ENCODE assay signal across 14 cellular contexts in the genomic region with DNA sequence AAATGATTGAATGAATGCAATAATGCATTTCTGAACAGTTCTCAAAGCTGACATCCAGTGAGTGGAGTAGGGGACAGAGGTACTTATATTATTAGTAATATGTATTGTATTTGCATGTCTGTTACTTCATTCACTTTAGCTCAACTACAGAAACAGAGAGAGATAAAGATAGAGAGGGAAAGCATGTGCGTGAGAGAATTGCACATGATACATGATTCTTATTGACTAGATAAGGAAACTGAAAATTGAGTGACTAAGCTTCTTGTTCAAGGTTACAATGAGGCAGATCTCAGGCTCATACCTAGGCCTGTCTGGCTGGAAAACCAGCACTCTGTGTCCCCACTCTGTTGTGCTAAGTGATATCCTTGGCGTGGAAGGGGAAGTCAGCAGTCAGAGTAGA.
DNase-seq lines count a peak whose midpoint lies in the region; ATAC-seq and TF ChIP-seq lines count a peak whose summit lies in the region.
"Had no signal": no experiment of that assay in that cellular context is flagged by ENCODE, and none has a peak within 500 bp of the region (broad histone marks: within the 10 kb centered on the region; RNA-seq: fewer than 3 reads in every experiment).

No MANE protein-coding gene starts in this region.

- no peak overlapping the region for H3K4me3 Mint-ChIP-seq in T-helper 2 cell treated with Interferon-gamma antibody and Interleukin-4, amounts not matched to agents 5 μg/mL and 100 μg/mL, for 36 hours
- H3K4me3 Mint-ChIP-seq: T-helper 1 cell treated with Interleukin-12 subunit alpha and Interleukin-12 subunit beta and Interleukin-4 antibody, amounts not matched to agents 30 μg/mL and 1 μg/mL, for 36 hours had no signal

- H3K27me3 Mint-ChIP-seq in T-helper 2 cell treated with Interferon-gamma antibody and Interleukin-4, amounts not matched to agents 5 μg/mL and 100 μg/mL, for 36 hours (ENCODE audit: low read depth): no peaks in the 10 kb centered on the region

- no peaks in the 10 kb centered on the region for H3K4me1 Mint-ChIP-seq in T-helper 2 cell treated with Interferon-gamma antibody and Interleukin-4, amounts not matched to agents 5 μg/mL and 100 μg/mL, for 36 hours (ENCODE audit: low read depth)

- H3K36me3 Mint-ChIP-seq in activated naive CD4-positive, alpha-beta T cell treated with anti-CD3 and anti-CD28 coated beads, Interleukin-2, amount 50 U/mL, for 72 hours: no peaks in the 10 kb centered on the region
- H3K36me3 Mint-ChIP-seq in T-helper 2 cell treated with Interferon-gamma antibody and Interleukin-4, amounts not matched to agents 5 μg/mL and 100 μg/mL, for 36 hours (ENCODE audit: low read depth): no peaks in the 10 kb centered on the region

- in situ Hi-C loops in GM13976 (cut with MboI; ENCODE audit: low sequenced_read_pairs, unreplicated experiment): no loop called here

- H3K27ac Mint-ChIP-seq in activated naive CD4-positive, alpha-beta T cell treated with anti-CD3 and anti-CD28 coated beads, Interleukin-2, amount 50 U/mL, for 72 hours: no peak overlapping the region
- H3K27ac Mint-ChIP-seq in T-helper 2 cell treated with Interferon-gamma antibody and Interleukin-4, amounts not matched to agents 5 μg/mL and 100 μg/mL, for 36 hours: no peak overlapping the region
- H3K27ac Mint-ChIP-seq: T-helper 1 cell treated with Interleukin-12 subunit alpha and Interleukin-12 subunit beta and Interleukin-4 antibody, amounts not matched to agents 30 μg/mL and 1 μg/mL, for 36 hours had no signal

- DNase-seq in SIG-M5 (lab: John Stamatoyannopoulos, UW) (no peak), GM13976 (ENCODE audit: low spot score) (no peak)
- DNase-seq in activated naive CD4-positive, alpha-beta T cell treated with anti-CD3 and anti-CD28 coated beads, Interleukin-2, amount 50 U/mL, for 72 hours (ENCODE audit: low spot score in 2 of 2): no peak
- no peak for DNase-seq in T-helper 2 cell treated with Interferon-gamma antibody and Interleukin-4, amounts not matched to agents 5 μg/mL and 100 μg/mL, for 36 hours (ENCODE audit: low spot score)
- DNase-seq: KBM-7, NCI-H146, NCI-H510A treated with DMSO at 0.1 percent for 48 hours, nucleus accumbens, PC-9 had no signal

- H3K9me3 Mint-ChIP-seq in activated naive CD4-positive, alpha-beta T cell treated with anti-CD3 and anti-CD28 coated beads, Interleukin-2, amount 50 U/mL, for 72 hours: peaks cover 4 to 18% of the 10 kb centered on the region in 2 donors
- H3K9me3 Mint-ChIP-seq in T-helper 2 cell treated with Interferon-gamma antibody and Interleukin-4, amounts not matched to agents 5 μg/mL and 100 μg/mL, for 36 hours: no peaks in the 10 kb centered on the region
- H3K9me3 Mint-ChIP-seq: T-helper 1 cell treated with Interleukin-12 subunit alpha and Interleukin-12 subunit beta and Interleukin-4 antibody, amounts not matched to agents 30 μg/mL and 1 μg/mL, for 36 hours had no signal

- no peak for TF ChIP-seq CTCF in GM13976 (IDR thresholded peaks at IDR 0.05; ENCODE audit: borderline replicate concordance, control extremely low read depth, extremely low read depth, insufficient read depth, missing control alignments)

- peak; percentile 95 for ATAC-seq in GM18511 (IDR thresholded peaks at IDR 0.05; ENCODE audit: unreplicated experiment)
- ATAC-seq in GM21360 (IDR thresholded peaks at IDR 0.05; ENCODE audit: unreplicated experiment): peak; percentile 46
- ATAC-seq in HG02885 (IDR thresholded peaks at IDR 0.05; ENCODE audit: poor library complexity, unreplicated experiment): peak; percentile 73
- ATAC-seq in HG03565 (IDR thresholded peaks at IDR 0.05; ENCODE audit: unreplicated experiment): peak; percentile 81
- ATAC-seq in activated naive CD4-positive, alpha-beta T cell treated with anti-CD3 and anti-CD28 coated beads, Interleukin-2, amount 50 U/mL, for 72 hours: no peak

Comparison
In these comparisons a context has a peak if more than half of its experiments do, and no peak if none do; other contexts are left out.
1. ATAC-seq: peak in GM18511 (single experiment), GM21360 (single experiment), HG02885 (single experiment) and HG03565 (single experiment); none in activated naive CD4-positive, alpha-beta T cell treated with anti-CD3 and anti-CD28 coated beads, Interleukin-2, amount 50 U/mL, for 72 hours (0 of 2).